In genomic region chr14:101405171-101405883, GRCh38 we compare ENCODE assay signal across 18 cellular contexts.
DNase-seq lines count a peak whose midpoint lies in the region; ATAC-seq and TF ChIP-seq lines count a peak whose summit lies in the region.
"Had no signal": no experiment of that assay in that cellular context is flagged by ENCODE, and none has a peak within 500 bp of the region (broad histone marks: within the 10 kb centered on the region; RNA-seq: fewer than 3 reads in every experiment).

No MANE protein-coding gene starts in this region.

- H3K4me2 ChIP-seq in PC-3 (ENCODE audit: low read length) = peak overlapping the region; percentile 23; the same call in 1 of the 2 replicates

- in situ Hi-C loops in gastrocnemius medialis (cut with MboI; ENCODE audit: low sequenced_read_pairs in 4 of 4) = no loop called here

- no peak for TF ChIP-seq POLR2A in gastrocnemius medialis (IDR thresholded peaks at IDR 0.05)

- H3K9me3 ChIP-seq in PC-3 (ENCODE audit: low read length) (no peaks in the 10 kb centered on the region), gastrocnemius medialis (no peaks in the 10 kb centered on the region)
- H3K9me3 ChIP-seq: BE2C, sigmoid colon, testis had no signal

- BruUV-seq in PC-3 (replicated peaks; lab: Mats Ljungman, UMichigan) = no TSS peak

- H3K4me1 ChIP-seq in PC-3 (ENCODE audit: insufficient read depth, low read length) (peaks cover 36% of the 10 kb centered on the region), gastrocnemius medialis (no peaks in the 10 kb centered on the region)
- H3K4me1 ChIP-seq: BE2C, sigmoid colon had no signal

- no peaks in the 10 kb centered on the region for H3F3A ChIP-seq in PC-3 (ENCODE audit: low read length, unreplicated experiment)

- intact Hi-C loops in PC-3 (cut with micrococcal nuclease) (no loop called here), gastrocnemius medialis (cut with DNase I; ENCODE audit: low total_unique reads) (no loop called here)

- no peaks in the 10 kb centered on the region for H4K20me1 ChIP-seq in PC-3 (ENCODE audit: low read length)

- H3K27me3 ChIP-seq in PC-3 (ENCODE audit: low read length) (no peaks in the 10 kb centered on the region), gastrocnemius medialis (no peaks in the 10 kb centered on the region)
- H3K27me3 ChIP-seq: sigmoid colon, testis had no signal

- H3K9ac ChIP-seq in PC-3 (ENCODE audit: low read length) = no peak overlapping the region

- no peak overlapping the region for H3K27ac ChIP-seq in PC-3 (ENCODE audit: low read length)
- H3K27ac ChIP-seq in gastrocnemius medialis = no peak overlapping the region
- H3K27ac ChIP-seq: sigmoid colon, testis, VCaP had no signal

- CTCF ChIA-PET in PC-3 (lab: Charles Lee) = no interaction called here

- POLR2A ChIA-PET in PC-3 (lab: Charles Lee; ENCODE audit: unreplicated experiment) = no interaction called here

- H3K36me3 ChIP-seq in PC-3 (ENCODE audit: low read depth, low read length) (no peaks in the 10 kb centered on the region), gastrocnemius medialis (no peaks in the 10 kb centered on the region)
- H3K36me3 ChIP-seq: BE2C, sigmoid colon had no signal

- ATAC-seq in PC-3 (no peak), gastrocnemius medialis (peak; percentile 53 to 65)

- no peak overlapping the region for H2AFZ ChIP-seq in PC-3 (ENCODE audit: low read length)

- no peaks in the 10 kb centered on the region for H3K9me2 ChIP-seq in PC-3 (replicated peaks; ENCODE audit: low read length)

- peak; percentile 46 for DNase-seq in H4 (ENCODE audit: low spot score)
- peak; percentile 63 for DNase-seq in PC-3
- DNase-seq in fibroblast of villous mesenchyme (ENCODE audit: low read depth) = peak; percentile 80
- DNase-seq in gastrocnemius medialis = peak; percentile 19 to 37
- no peak for DNase-seq in islet precursor cell
- DNase-seq in NK-92 treated with Interleukin-12 subunit alpha and Interleukin-12 subunit beta, amount 100 ng/mL, for 24 hours (lab: John Stamatoyannopoulos, UW) = no peak
- DNase-seq in HPDE6-E6E7 (ENCODE audit: extremely low spot score) = no peak
- no peak for DNase-seq in NCI-H187 treated with DMSO at 0.1 percent for 48 hours (lab: John Stamatoyannopoulos, UW)
- DNase-seq: amygdala, BE2C, GF-D8, glutamatergic neuron, immature natural killer cell, NCI-H2029 treated with DMSO at 0.1 percent for 48 hours, NCI-H526 treated with DMSO at 0.1 percent for 48 hours, sigmoid colon, testis had no signal

- TF ChIP-seq CTCF in PC-3 (conservative IDR thresholded peaks at IDR 0.05; ENCODE audit: low read depth, low read length) = no peak
- no peak for TF ChIP-seq CTCF in fibroblast of villous mesenchyme (IDR thresholded peaks at IDR 0.05; ENCODE audit: insufficient read depth, low read depth, low read length)
- no peak for TF ChIP-seq CTCF in gastrocnemius medialis (IDR thresholded peaks at IDR 0.05 in 4 of 5, conservative IDR thresholded peaks at IDR 0.05 in 1 of 5)

- no peak overlapping the region for H3K4me3 ChIP-seq in PC-3 (ENCODE audit: low read length)
- no peak overlapping the region for H3K4me3 ChIP-seq in fibroblast of villous mesenchyme (ENCODE audit: low read depth, low read length)
- H3K4me3 ChIP-seq in gastrocnemius medialis = no peak overlapping the region
- H3K4me3 ChIP-seq: sigmoid colon, testis had no signal

- no peaks in the 10 kb centered on the region for H3K79me2 ChIP-seq in PC-3 (ENCODE audit: low read length)

Comparison
In these comparisons a context has a peak if more than half of its experiments do, and no peak if none do; other contexts are left out.
1. DNase-seq: peak in H4 (single experiment), PC-3 (single experiment), fibroblast of villous mesenchyme (single experiment) and gastrocnemius medialis (2 of 2); none in islet precursor cell (single experiment), NK-92 treated with Interleukin-12 subunit alpha and Interleukin-12 subunit beta, amount 100 ng/mL, for 24 hours (single experiment), HPDE6-E6E7 (single experiment) and NCI-H187 treated with DMSO at 0.1 percent for 48 hours (single experiment).